7 cellular contexts compared by ENCODE assay signal in the genomic region with DNA sequence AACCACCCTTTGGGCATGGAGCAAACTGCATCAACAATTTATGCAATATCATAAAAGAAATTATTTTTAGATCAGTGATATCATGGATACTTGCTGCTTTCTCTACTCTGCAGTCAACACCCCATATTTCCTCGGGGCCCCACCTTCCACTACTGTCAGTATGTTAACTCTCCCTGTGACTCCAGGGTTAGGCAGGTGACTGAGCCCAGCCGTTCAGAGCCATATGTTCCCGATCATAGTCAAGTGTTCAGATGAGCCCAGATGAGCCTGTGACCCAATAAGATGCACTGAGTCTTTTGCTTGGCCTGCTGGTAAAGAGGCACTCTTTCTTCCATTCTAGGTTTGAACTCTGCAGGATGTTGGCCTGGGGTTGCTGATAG. TPM values are rescaled to one million over a fixed set of nuclear protein-coding genes. Genes with fewer than 3 reads are reported as not detected.
DNase-seq lines count a peak whose midpoint lies in the region; ATAC-seq, FAIRE-seq and TF ChIP-seq lines count a peak whose summit lies in the region.
"Not testable (repeated sequence)": the region's sequence is repeated elsewhere in the genome, so short reads cannot be mapped to it uniquely, and the experiment has no call there.

No MANE protein-coding gene starts in this region.

- not testable (repeated sequence) for H3K27me3 Mint-ChIP-seq in activated CD8-positive, alpha-beta T cell treated with anti-CD3 and anti-CD28 coated beads, Interleukin-2, amount 10 ng/mL, durations not matched to agents 7 days and 5 days (ENCODE audit: low read depth); neural progenitor cell (ENCODE audit: insufficient read depth, low read depth)

- intact Hi-C loops in PC-9 (cut with micrococcal nuclease; ENCODE audit: unreplicated experiment); heart left ventricle (cut with DNase I); HepG2 (cut with micrococcal nuclease; ENCODE audit: unreplicated experiment); uterus (cut with DNase I; ENCODE audit: low total_unique reads): not testable (repeated sequence)

- ATAC-seq in activated CD8-positive, alpha-beta T cell treated with anti-CD3 and anti-CD28 coated beads, Interleukin-2, amount 10 ng/mL, durations not matched to agents 7 days and 5 days, result peak; percentile 40
- ATAC-seq in heart left ventricle, result peak in 3 of 4 donors; percentile 22 to 39 (median 29)
- not testable (repeated sequence) for ATAC-seq in HepG2

- H3K4me1 Mint-ChIP-seq in activated CD8-positive, alpha-beta T cell treated with anti-CD3 and anti-CD28 coated beads, Interleukin-2, amount 10 ng/mL, durations not matched to agents 7 days and 5 days (ENCODE audit: low read depth), result peaks cover 26% of the 10 kb centered on the region
- H3K4me1 Mint-ChIP-seq in neural progenitor cell, result peaks cover 25% of the 10 kb centered on the region

- in situ Hi-C loops in HepG2 (cut with HindIII; ENCODE audit: extremely low pct_ligation_motif_present, low pct_unique_long_range_greater_than_20kb), result not testable (repeated sequence)

- CTCF ChIA-PET in HEK293 (lab: Yijun Ruan, JAX), result interaction anchor here (1.4 kb wide), 1 partner anchor 17 kb away, joined by 3 read pairs; no protein-coding TSS in a partner anchor
- CTCF ChIA-PET in PC-9 (lab: Charles Lee); activated CD8-positive, alpha-beta T cell treated with anti-CD3 and anti-CD28 coated beads, Interleukin-2, amount 10 ng/mL, durations not matched to agents 7 days and 5 days (lab: Charles Lee); HepG2 (lab: Yijun Ruan, JAX; ENCODE audit: low intra/inter-chr PET ratio, low total read pairs): not testable (repeated sequence)

- TF ChIP-seq POLR2A in heart left ventricle (IDR thresholded peaks at IDR 0.05); HepG2 (IDR thresholded peaks at IDR 0.05; ENCODE audit: insufficient read depth in 1 of 2, low read depth in 2 of 2, low read length in 2 of 2); uterus (IDR thresholded peaks at IDR 0.05): not testable (repeated sequence)

- not testable (repeated sequence) for TF ChIP-seq EP300 in HepG2 (IDR thresholded peaks at IDR 0.05; ENCODE audit: low read depth in 2 of 2, low read length in 2 of 2); HepG2 (CRISPR knock-in tag; IDR thresholded peaks at IDR 0.05; ENCODE audit: borderline replicate concordance)

- H3K4me2 ChIP-seq in PC-9, neural progenitor cell: not testable (repeated sequence)
- H3K4me2 ChIP-seq in HepG2 (ENCODE audit: low read depth, low read length), result peak overlapping the region; percentile 49

- not testable (repeated sequence) for H3K9me3 Mint-ChIP-seq in activated CD8-positive, alpha-beta T cell treated with anti-CD3 and anti-CD28 coated beads, Interleukin-2, amount 10 ng/mL, durations not matched to agents 7 days and 5 days (ENCODE audit: insufficient read depth); neural progenitor cell

- POLR2A ChIA-PET in HEK293 (lab: Yijun Ruan, JAX), result interaction anchor here (1.3 kb wide), 1 partner anchor 32 kb away, joined by 4 read pairs; a partner anchor contains a TSS
- POLR2A ChIA-PET in PC-9 (lab: Charles Lee; ENCODE audit: unreplicated experiment); activated CD8-positive, alpha-beta T cell treated with anti-CD3 and anti-CD28 coated beads, Interleukin-2, amount 10 ng/mL, durations not matched to agents 7 days and 5 days (lab: Charles Lee); HepG2 (lab: Yijun Ruan, JAX): not testable (repeated sequence)

- not testable (repeated sequence) for DNase-seq in PC-9; activated CD8-positive, alpha-beta T cell treated with anti-CD3 and anti-CD28 coated beads, Interleukin-2, amount 10 ng/mL, durations not matched to agents 7 days and 5 days; heart left ventricle; HepG2 (ENCODE audit: low spot score); neural progenitor cell (ENCODE audit: low spot score); uterus

- H3K4me1 ChIP-seq in HEK293 (ENCODE audit: control insufficient read depth, insufficient read depth, low read length), result peaks cover 17% of the 10 kb centered on the region
- H3K4me1 ChIP-seq in PC-9 (replicated peaks; ENCODE audit: insufficient read depth), result peaks cover 66% of the 10 kb centered on the region
- H3K4me1 ChIP-seq in heart left ventricle, result peaks cover 0 to 36% (median 10%) of the 10 kb centered on the region in 12 donors
- peaks cover 58% of the 10 kb centered on the region for H3K4me1 ChIP-seq in HepG2 (ENCODE audit: insufficient read depth, low read length)
- not testable (repeated sequence) for H3K4me1 ChIP-seq in neural progenitor cell, uterus

- H3K27me3 ChIP-seq in PC-9 (ENCODE audit: insufficient read depth, low read depth); heart left ventricle; HepG2 (ENCODE audit: control insufficient read depth in 1 of 2, insufficient read depth in 2 of 2, low read length in 2 of 2); neural progenitor cell; uterus: not testable (repeated sequence)

- H2AFZ ChIP-seq in PC-9; HepG2 (ENCODE audit: low read length); neural progenitor cell (replicated peaks): not testable (repeated sequence)

- not testable (repeated sequence) for FAIRE-seq in HepG2 (lab: Jason Lieb, UNC)

- WGBS in heart left ventricle, 4 donors, result 41 to 50% (median 43%) methylated on average over 3 of the region's 3 CpGs
- WGBS in HepG2 (ENCODE audit: low lambda C conversion rate), result 24% methylated on average over 3 of the region's 3 CpGs

- not testable (repeated sequence) for H3K79me2 ChIP-seq in PC-9 (ENCODE audit: low read depth); HepG2 (ENCODE audit: insufficient read depth, low read length); neural progenitor cell (ENCODE audit: low read depth)

- H3K9me3 ChIP-seq in HEK293 (ENCODE audit: control insufficient read depth, insufficient read depth, low read depth, low read length); PC-9 (ENCODE audit: insufficient read depth, low read depth); heart left ventricle; HepG2 (ENCODE audit: low read length); neural progenitor cell (ENCODE audit: low read depth); uterus: not testable (repeated sequence)

- H3K36me3 ChIP-seq in HEK293 (ENCODE audit: control insufficient read depth in 2 of 2, insufficient read depth in 1 of 2, low read length in 2 of 2); PC-9 (ENCODE audit: low read depth); heart left ventricle; HepG2 (replicated peaks in 1 of 2; ENCODE audit: control insufficient read depth in 1 of 2, insufficient read depth in 2 of 2, low read length in 2 of 2); neural progenitor cell; uterus: not testable (repeated sequence)

- BruUV-seq in PC-9 (replicated peaks; lab: Mats Ljungman, UMichigan), result not testable (repeated sequence)
- BruUV-seq in HepG2 (replicated peaks; lab: Mats Ljungman, UMichigan), result TSS peak; percentile 85

- not testable (repeated sequence) for H3K4me3 Mint-ChIP-seq in activated CD8-positive, alpha-beta T cell treated with anti-CD3 and anti-CD28 coated beads, Interleukin-2, amount 10 ng/mL, durations not matched to agents 7 days and 5 days; neural progenitor cell

- H3K27ac ChIP-seq in HEK293 (ENCODE audit: extremely low read depth, low read depth, low read length) (peak overlapping the region; percentile 41; the same call in 1 of the 2 replicates), PC-9 (0 out of 2 replicates have a peak overlapping the region, but pooled peaks have one; percentile 100), heart left ventricle (peak overlapping the region; percentile 23 to 94 (median 82)), uterus (peak overlapping the region; percentile 69 to 78)
- H3K27ac ChIP-seq in HepG2 (ENCODE audit: extremely low read length, insufficient read depth, low read length); neural progenitor cell: not testable (repeated sequence)

- peak overlapping the region; percentile 34; the same call in 1 of the 2 replicates for H3K9ac ChIP-seq in HepG2 (ENCODE audit: insufficient read depth, low read depth, low read length)
- H3K9ac ChIP-seq in neural progenitor cell, result not testable (repeated sequence)

- H4K20me1 ChIP-seq in PC-9 (ENCODE audit: insufficient read depth); HepG2 (ENCODE audit: insufficient read depth, low read length); neural progenitor cell (ENCODE audit: low read depth): not testable (repeated sequence)

- TF ChIP-seq CTCF in HEK293 (tag by site-specific recombination; IDR thresholded peaks at IDR 0.05); PC-9 (conservative IDR thresholded peaks at IDR 0.05); heart left ventricle (IDR thresholded peaks at IDR 0.05); HepG2 (CRISPR knock-in tag; IDR thresholded peaks at IDR 0.05); neural progenitor cell (IDR thresholded peaks at IDR 0.05); uterus (IDR thresholded peaks at IDR 0.05): not testable (repeated sequence)

- TF ChIP-seq RAD21 in HepG2 (CRISPR knock-in tag; IDR thresholded peaks at IDR 0.05), result not testable (repeated sequence)

- H3K36me3 Mint-ChIP-seq in activated CD8-positive, alpha-beta T cell treated with anti-CD3 and anti-CD28 coated beads, Interleukin-2, amount 10 ng/mL, durations not matched to agents 7 days and 5 days (ENCODE audit: low read depth); neural progenitor cell: not testable (repeated sequence)

- H3K9me2 ChIP-seq in PC-9 (ENCODE audit: insufficient read depth), result not testable (repeated sequence)

- peaks cover 31% of the 10 kb centered on the region for H3F3A ChIP-seq in PC-9 (ENCODE audit: insufficient read depth, low read depth)
- H3F3A ChIP-seq in neural progenitor cell (ENCODE audit: low read depth), result not testable (repeated sequence)

- not testable (repeated sequence) for H3K27ac Mint-ChIP-seq in activated CD8-positive, alpha-beta T cell treated with anti-CD3 and anti-CD28 coated beads, Interleukin-2, amount 10 ng/mL, durations not matched to agents 7 days and 5 days
- H3K27ac Mint-ChIP-seq in neural progenitor cell, result peak overlapping the region; percentile 3

- not testable (repeated sequence) for H3K4me3 ChIP-seq in HEK293 (ENCODE audit: low read depth, low read length); PC-9; heart left ventricle; neural progenitor cell; uterus
- H3K4me3 ChIP-seq in HepG2 (replicated peaks in 1 of 3; ENCODE audit: insufficient read depth in 1 of 3, low read depth in 2 of 3, low read length in 3 of 3), result peak overlapping the region in 1 of 3 experiments; percentile 40; a peak in 3 of 6 replicates

RNA-seq across cellular contexts. Expression of a gene that starts 32.0 kb away (rescaled TPM):
- total RNA-seq in PC-9 (2021) (78.3 and 82.5 TPM in 2 replicates), heart left ventricle (100 to 1,000 TPM; 259 to 598 (median 357) TPM), HepG2 (2016; rRNA removed; fragmentation: Illumina TruSeq; extraction: Trizol) (27.1 and 30.8 TPM in 2 replicates), neural progenitor cell (ENCODE audit: low replicate concordance) (69.0 and 73.8 TPM in 2 replicates), uterus (100 to 1,000 TPM; 128 to 460 (median 243) TPM)
- 100 to 1,000 TPM; 112 to 117 TPM for total RNA-seq in activated CD8-positive, alpha-beta T cell treated with anti-CD3 and anti-CD28 coated beads, Interleukin-2, amount 10 ng/mL, durations not matched to agents 7 days and 5 days
- polyA plus RNA-seq in heart left ventricle (100 to 1,000 TPM; 124 to 169 TPM), HepG2 (2011; rRNA removed) (6.7 and 8.9 TPM in 2 replicates)
- 7.8 TPM in 2 replicates for total RNA-seq in HepG2 (2016; cell fraction: cytosol; rRNA removed; fragmentation: Illumina TruSeq; extraction: Trizol; ENCODE audit: low read depth)
- total RNA-seq in HepG2 (2016; cell fraction: insoluble cytoplasmic fraction; rRNA removed; fragmentation: Illumina TruSeq; extraction: Trizol), result 23.2 and 26.6 TPM in 2 replicates
- total RNA-seq in HepG2 (2016; cell fraction: membrane; rRNA removed; fragmentation: Illumina TruSeq; extraction: Trizol), result 5.6 and 6.2 TPM in 2 replicates
- 42.6 and 50.0 TPM in 2 replicates for total RNA-seq in HepG2 (2016; cell fraction: nucleus; rRNA removed; fragmentation: Illumina TruSeq; extraction: Trizol)
- polyA plus RNA-seq in HepG2 (2011; cell fraction: cytosol; rRNA removed), result 3.2 and 4.7 TPM in 2 replicates
- 21.9 and 22.5 TPM in 2 replicates for polyA plus RNA-seq in HepG2 (2011; cell fraction: nucleus; rRNA removed)
- polyA plus RNA-seq in HepG2 (2012), result 9.2 and 10.1 TPM in 2 replicates
- 0.60 and 0.94 TPM in 2 replicates for polyA plus RNA-seq in HepG2 (2016; cell fraction: cytosol; fragmentation: Illumina TruSeq; extraction: Trizol; ENCODE audit: low read depth)
- 9.5 and 10.5 TPM in 2 replicates for polyA plus RNA-seq in HepG2 (2016; cell fraction: insoluble cytoplasmic fraction; fragmentation: Illumina TruSeq; extraction: Trizol; ENCODE audit: low read depth)
- 1.3 and 1.5 TPM in 2 replicates for polyA plus RNA-seq in HepG2 (2016; cell fraction: membrane; fragmentation: Illumina TruSeq; extraction: Trizol; ENCODE audit: low read depth)
- 18.4 and 20.2 TPM in 2 replicates for polyA plus RNA-seq in HepG2 (2016; cell fraction: nucleus; fragmentation: Illumina TruSeq; extraction: Trizol; ENCODE audit: insufficient read depth, low read depth)
- polyA minus RNA-seq in HepG2 (2011; rRNA and poly(A)+ RNA removed; ENCODE audit: low replicate concordance), result 33.6 and 122 TPM in 2 replicates
- polyA minus RNA-seq in HepG2 (2011; cell fraction: cytosol; rRNA and poly(A)+ RNA removed), result 15.6 and 26.8 TPM in 2 replicates
- polyA minus RNA-seq in HepG2 (2011; cell fraction: nucleus; rRNA and poly(A)+ RNA removed), result 96.2 and 112 TPM in 2 replicates
